Comparison of ENCODE assay signal across 22 cellular contexts in the genomic region with DNA sequence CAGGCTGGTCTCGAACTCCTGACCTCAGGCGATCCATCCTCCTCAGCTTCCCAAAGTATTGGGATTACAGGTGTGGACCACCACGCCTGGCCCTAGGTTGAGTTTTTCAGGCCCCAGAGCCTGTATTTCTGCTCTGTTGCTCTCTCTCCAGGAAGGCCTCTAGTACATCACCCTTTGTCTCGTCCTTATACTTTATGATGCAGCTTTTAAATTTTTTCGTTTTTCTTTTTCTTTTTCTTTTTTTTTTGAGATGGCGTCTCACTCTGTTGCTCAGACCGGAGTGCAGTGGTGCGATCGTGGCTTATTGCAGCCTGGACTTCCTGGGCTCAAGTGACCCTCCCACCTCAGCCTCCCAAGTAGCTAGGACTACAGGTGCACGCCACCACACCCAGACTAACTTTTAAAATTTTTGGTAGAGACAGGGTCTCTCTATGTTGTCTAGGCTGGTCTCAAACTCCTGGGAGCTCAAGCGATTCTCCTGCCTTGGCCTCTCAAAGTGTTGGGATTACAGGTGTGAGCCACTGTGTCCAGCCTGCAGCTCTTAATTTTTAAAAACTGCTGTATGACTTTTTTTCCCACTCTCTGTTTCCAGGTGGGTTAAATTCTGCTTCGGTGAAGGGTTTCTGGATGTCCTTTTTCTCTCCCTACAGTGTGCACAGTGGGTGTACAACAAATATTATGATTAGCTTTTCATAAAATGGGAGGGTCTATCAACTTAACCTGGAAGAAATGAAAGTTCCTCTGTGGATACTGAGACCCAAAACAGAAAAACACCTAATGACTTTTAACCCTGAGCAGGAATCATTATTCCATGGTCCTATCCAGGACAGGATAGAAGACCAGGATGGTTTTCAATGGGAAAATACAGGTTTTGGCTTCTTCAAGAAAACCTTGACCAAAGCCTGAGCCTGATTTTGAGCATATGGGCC.
"Had no signal": no experiment of that assay in that cellular context is flagged by ENCODE, and none has a peak within 500 bp of the region (broad histone marks: within the 10 kb centered on the region; RNA-seq: fewer than 3 reads in every experiment).

No MANE protein-coding gene starts in this region.

- H3K4me3 ChIP-seq: neural progenitor cell, right atrium auricular region, suprapubic skin, uterus had no signal

- H3K27me3 ChIP-seq: neural progenitor cell, right atrium auricular region, suprapubic skin, uterus had no signal

- H3K36me3 ChIP-seq: uterus had no signal

- H2AFZ ChIP-seq: neural progenitor cell, parathyroid adenoma had no signal

- H3K4me3 Mint-ChIP-seq: activated CD4-positive, alpha-beta T cell treated with anti-CD3 and anti-CD28 coated beads for 36 hours; activated T-cell treated with anti-CD3 and anti-CD28 coated beads, Interleukin-2, amount 50 U/mL, for 72 hours; brain; immature natural killer cell; natural killer cell; T-helper 2 cell treated with Interferon-gamma antibody and Interleukin-4, amounts not matched to agents 5 μg/mL and 100 μg/mL, for 36 hours; type B pancreatic cell had no signal

- H3K4me1 ChIP-seq: parathyroid adenoma had no signal

- DNase-seq: activated CD4-positive, CD25-positive, alpha-beta regulatory T cell; activated naive CD4-positive, alpha-beta T cell; activated T-cell treated with anti-CD3 and anti-CD28 coated beads for 4 hours; activated T-cell treated with anti-CD3 and anti-CD28 coated beads, Interleukin-2, amount 50 U/mL, for 72 hours; aorta; hippocampal formation; immature natural killer cell; kidney; left colon; natural killer cell; stimulated activated naive CD4-positive, alpha-beta T cell had no signal

- H3K27ac ChIP-seq: neural progenitor cell, parathyroid adenoma, right atrium auricular region, suprapubic skin, uterus had no signal

- H3K9ac ChIP-seq: neural progenitor cell, parathyroid adenoma had no signal

- H3K4me2 ChIP-seq: neural progenitor cell had no signal

- ATAC-seq: activated CD4-positive, alpha-beta T cell treated with anti-CD3 and anti-CD28 coated beads for 36 hours; activated naive CD4-positive, alpha-beta T cell treated with anti-CD3 and anti-CD28 coated beads, Interleukin-2, amount 50 U/mL, for 72 hours; activated T-cell treated with anti-CD3 and anti-CD28 coated beads, Interleukin-2, amount 50 U/mL, for 72 hours; esophagus mucosa; left colon; natural killer cell had no signal

- H3K27me3 Mint-ChIP-seq: activated CD4-positive, alpha-beta T cell treated with anti-CD3 and anti-CD28 coated beads for 36 hours; brain; type B pancreatic cell had no signal

- H3K27ac Mint-ChIP-seq: activated CD4-positive, alpha-beta T cell treated with anti-CD3 and anti-CD28 coated beads for 36 hours; activated T-cell treated with anti-CD3 and anti-CD28 coated beads, Interleukin-2, amount 50 U/mL, for 72 hours; natural killer cell; T-helper 2 cell treated with Interferon-gamma antibody and Interleukin-4, amounts not matched to agents 5 μg/mL and 100 μg/mL, for 36 hours; type B pancreatic cell had no signal

- H3K9me3 ChIP-seq: suprapubic skin, uterus had no signal
